20 cellular contexts compared by ENCODE assay signal in the genomic region with DNA sequence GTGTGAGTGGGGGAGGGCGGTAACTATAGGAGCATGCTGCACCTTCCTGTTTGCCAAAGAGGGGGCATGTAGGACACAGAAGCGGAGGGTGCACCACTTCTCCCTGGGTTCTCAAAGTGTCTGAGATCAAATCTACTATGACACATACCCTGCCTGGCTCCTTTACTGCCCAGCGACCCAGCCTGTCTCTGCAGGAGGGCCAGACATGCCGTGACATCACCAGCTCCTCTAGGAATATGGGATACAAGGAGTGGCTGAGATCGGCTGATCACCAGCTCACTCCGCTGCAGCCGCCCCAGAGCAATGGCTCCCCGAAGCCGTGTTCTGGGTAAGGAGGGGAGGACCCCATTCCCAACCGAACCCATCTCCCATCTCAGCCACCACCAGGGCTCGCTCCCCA. TPM values are rescaled to one million over a fixed set of nuclear protein-coding genes. Genes with fewer than 3 reads are reported as not detected.
"Had no signal": no experiment of that assay in that cellular context is flagged by ENCODE, and none has a peak within 500 bp of the region (broad histone marks: within the 10 kb centered on the region; RNA-seq: fewer than 3 reads in every experiment).

No MANE protein-coding gene starts in this region.

- H3K36me3 Mint-ChIP-seq: activated naive CD8-positive, alpha-beta T cell; naive B cell; stimulated activated effector memory CD8-positive, alpha-beta T cell treated with anti-CD3 and anti-CD28 coated beads, Interleukin-12 subunit alpha, Interleukin-12 subunit beta, amount 100 ng/mL, for 72 hours had no signal

- H3K9me3 Mint-ChIP-seq: T-helper 2 cell treated with Interferon-gamma antibody and Interleukin-4, amounts not matched to agents 5 μg/mL and 100 μg/mL, for 36 hours had no signal

- H3K27me3 ChIP-seq: body of pancreas, uterus had no signal

- ATAC-seq: body of pancreas; heart right ventricle; stimulated activated effector memory CD8-positive, alpha-beta T cell treated with anti-CD3 and anti-CD28 coated beads, Interleukin-12 subunit alpha, Interleukin-12 subunit beta, amount 100 ng/mL, for 72 hours had no signal

- DNase-seq: activated CD4-positive, alpha-beta T cell treated with anti-CD3 and anti-CD28 coated beads, Interleukin-2, amount 10 ng/mL, durations not matched to agents 24 days and 14 days; activated CD4-positive, CD25-positive, alpha-beta regulatory T cell; activated gamma-delta T cell treated with Interleukin-2 at 50 U/mL for 16 hours; amniotic stem cell; body of pancreas; caudate nucleus; foreskin melanocyte; heart right ventricle; naive B cell; sigmoid colon; uterus had no signal

- H3K27ac Mint-ChIP-seq: activated CD4-positive, alpha-beta T cell treated with anti-CD3 and anti-CD28 coated beads, Interleukin-2, amount 10 ng/mL, durations not matched to agents 24 days and 14 days; activated naive CD8-positive, alpha-beta T cell; naive B cell; stimulated activated effector memory CD8-positive, alpha-beta T cell treated with anti-CD3 and anti-CD28 coated beads, Interleukin-12 subunit alpha, Interleukin-12 subunit beta, amount 100 ng/mL, for 72 hours; T-helper 2 cell treated with Interferon-gamma antibody and Interleukin-4, amounts not matched to agents 5 μg/mL and 100 μg/mL, for 36 hours had no signal

- H3K4me1 ChIP-seq: uterus had no signal

- H3K36me3 ChIP-seq: heart right ventricle, neutrophil, sigmoid colon, thoracic aorta, uterus had no signal

- H3K4me3 Mint-ChIP-seq: activated CD4-positive, alpha-beta T cell treated with anti-CD3 and anti-CD28 coated beads, Interleukin-2, amount 10 ng/mL, durations not matched to agents 24 days and 14 days; activated naive CD8-positive, alpha-beta T cell; naive B cell; stimulated activated effector memory CD8-positive, alpha-beta T cell treated with anti-CD3 and anti-CD28 coated beads, Interleukin-12 subunit alpha, Interleukin-12 subunit beta, amount 100 ng/mL, for 72 hours; T-helper 2 cell treated with Interferon-gamma antibody and Interleukin-4, amounts not matched to agents 5 μg/mL and 100 μg/mL, for 36 hours had no signal

- H3K9me3 ChIP-seq: body of pancreas, heart right ventricle, neutrophil, sigmoid colon, thoracic aorta, uterus had no signal

- H3K4me3 ChIP-seq: body of pancreas, coronary artery, heart right ventricle, sigmoid colon, thoracic aorta, uterus had no signal

- H3K27ac ChIP-seq: body of pancreas, coronary artery, heart right ventricle, neutrophil, parathyroid adenoma, sigmoid colon, thoracic aorta, uterus had no signal

- H3K4me1 Mint-ChIP-seq: naive B cell had no signal

RNA-seq across cellular contexts. Expression of gene IGFL1, which starts 16.4 kb away (rescaled TPM):
- total RNA-seq: activated CD4-positive, alpha-beta T cell treated with anti-CD3 and anti-CD28 coated beads, Interleukin-2, amount 10 ng/mL, durations not matched to agents 24 days and 14 days; body of pancreas; endothelial cell of umbilical vein; heart right ventricle; lung microvascular endothelial cell; sigmoid colon; thoracic aorta; uterus had no signal
- polyA plus RNA-seq: endothelial cell of umbilical vein, heart right ventricle, sigmoid colon had no signal
